8 cellular contexts compared by ENCODE assay signal in the genomic region with DNA sequence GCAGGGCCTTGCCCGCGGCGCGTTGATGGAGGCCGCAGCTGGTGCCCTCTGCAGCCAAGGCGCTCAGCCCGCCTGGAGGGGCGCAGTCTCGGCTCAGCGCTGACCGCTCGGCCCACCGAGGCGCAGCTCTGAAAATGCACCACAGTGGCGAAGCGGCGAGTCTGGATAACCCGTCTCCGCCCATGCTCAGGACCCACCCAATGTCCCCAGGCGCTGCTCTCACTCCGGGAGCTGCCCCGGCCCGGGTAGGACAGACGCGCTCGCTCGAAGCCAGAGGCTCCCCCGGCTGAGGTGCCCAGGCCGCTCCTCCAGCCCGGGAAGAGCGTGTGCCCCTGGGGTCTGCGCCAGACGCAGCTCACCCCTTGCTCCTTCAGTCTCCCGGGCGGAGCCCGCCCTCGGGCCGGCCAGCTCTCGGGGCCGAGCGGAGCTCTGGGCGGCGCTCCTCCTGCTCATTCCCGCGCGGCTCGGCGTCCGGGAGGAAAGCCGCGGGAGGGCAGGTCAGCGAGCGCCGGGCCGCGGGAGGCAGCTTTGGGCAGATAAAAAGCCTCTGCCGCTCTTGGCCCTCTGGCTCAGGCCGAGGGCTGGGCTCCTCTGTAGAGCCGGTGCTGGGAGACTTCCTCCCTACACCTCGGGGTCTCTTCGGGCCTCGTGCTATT. TPM values are rescaled to one million over a fixed set of nuclear protein-coding genes. Genes with fewer than 3 reads are reported as not detected.
DNase-seq lines count a peak whose midpoint lies in the region; ATAC-seq lines count a peak whose summit lies in the region.

No MANE protein-coding gene starts in this region.

- no peaks in the 10 kb centered on the region for H3K9me3 ChIP-seq in right cardiac atrium (ENCODE audit: control insufficient read depth, low read length)

- intact Hi-C loops in right cardiac atrium (cut with DNase I): no loop called here

- H3K4me3 ChIP-seq in right cardiac atrium (ENCODE audit: low read length): peak overlapping the region; percentile 58

- peak; percentile 43 for ATAC-seq in GM21515 (IDR thresholded peaks at IDR 0.05; ENCODE audit: unreplicated experiment)
- ATAC-seq in activated naive CD4-positive, alpha-beta T cell treated with anti-CD3 and anti-CD28 coated beads, Interleukin-2, amount 50 U/mL, for 72 hours: peak; percentile 39 to 49
- ATAC-seq in right cardiac atrium: peak; percentile 81 to 82

- H3K36me3 Mint-ChIP-seq in activated naive CD4-positive, alpha-beta T cell treated with anti-CD3 and anti-CD28 coated beads, Interleukin-2, amount 50 U/mL, for 72 hours: peaks cover 0 to 17% of the 10 kb centered on the region in 2 donors

- DNase-seq in DMS 273 (lab: John Stamatoyannopoulos, UW; ENCODE audit: unreplicated experiment) (peak; percentile 74), DMS 273 treated with DMSO at 0.1 percent for 48 hours (lab: John Stamatoyannopoulos, UW) (no peak), M059J (ENCODE audit: low read depth) (peak; percentile 63), right cardiac atrium (peak; percentile 25 to 73 (median 66)), retina (peak; percentile 90), NK-92 (lab: John Stamatoyannopoulos, UW; ENCODE audit: unreplicated experiment) (no peak)
- peak in 1 of 2 donors; percentile 22 for DNase-seq in activated naive CD4-positive, alpha-beta T cell treated with anti-CD3 and anti-CD28 coated beads, Interleukin-2, amount 50 U/mL, for 72 hours (ENCODE audit: low spot score in 2 of 2)

- peak overlapping the region in 1 of 2 donors; percentile 10 for H3K27ac Mint-ChIP-seq in activated naive CD4-positive, alpha-beta T cell treated with anti-CD3 and anti-CD28 coated beads, Interleukin-2, amount 50 U/mL, for 72 hours

- no peaks in the 10 kb centered on the region for H3K9me3 Mint-ChIP-seq in activated naive CD4-positive, alpha-beta T cell treated with anti-CD3 and anti-CD28 coated beads, Interleukin-2, amount 50 U/mL, for 72 hours

- no peaks in the 10 kb centered on the region for H3K27me3 ChIP-seq in right cardiac atrium (ENCODE audit: control insufficient read depth, insufficient read depth)

- WGBS in right cardiac atrium: 2% methylated on average over 62 of the region's 62 CpGs

- H3K27ac ChIP-seq in right cardiac atrium (ENCODE audit: low read length): no peak overlapping the region

- H3K4me1 ChIP-seq in right cardiac atrium (ENCODE audit: control insufficient read depth, insufficient read depth, low read length): peaks cover 2% of the 10 kb centered on the region

RNA-seq across cellular contexts. Expression of gene TBR1, which starts 1.6 kb away (rescaled TPM):
- total RNA-seq in M059J (2014; rRNA removed; shearing (Covaris generic)): not detected in 2 replicates
- under 1 TPM; 0.04 to 0.14 TPM for total RNA-seq in activated naive CD4-positive, alpha-beta T cell treated with anti-CD3 and anti-CD28 coated beads, Interleukin-2, amount 50 U/mL, for 72 hours
- total RNA-seq in right cardiac atrium: not detected
- polyA plus RNA-seq in right cardiac atrium: 0.02 TPM

Comparison
In these comparisons a context has a peak if more than half of its experiments do, and no peak if none do; other contexts are left out.
1. DNase-seq: peak in DMS 273 (single experiment), M059J (single experiment), right cardiac atrium (3 of 3) and retina (single experiment); none in DMS 273 treated with DMSO at 0.1 percent for 48 hours (single experiment) and NK-92 (single experiment).
2. Peak in every context shown above with its lines, with median percentiles within 50 percentile points of each other: ATAC-seq.